ENCODE assay signal across 18 cellular contexts in genomic region chr22:46225631-46226030, GRCh38. TPM values are rescaled to one million over a fixed set of nuclear protein-coding genes. Genes with fewer than 3 reads are reported as not detected.
A peak's percentile ranks its signal among the peaks of the same experiment; 100 is the strongest.
DNase-seq lines count a peak whose midpoint lies in the region; ATAC-seq, FAIRE-seq and TF ChIP-seq lines count a peak whose summit lies in the region.
"Had no signal": no experiment of that assay in that cellular context is flagged by ENCODE, and none has a peak within 500 bp of the region (broad histone marks: within the 10 kb centered on the region; RNA-seq: fewer than 3 reads in every experiment).

No MANE protein-coding gene starts in this region.

- intact Hi-C loops in GM12878 (cut with micrococcal nuclease; ENCODE audit: unreplicated experiment), result no loop called here
- intact Hi-C loops in left colon (cut with DNase I, micrococcal nuclease), result no loop called here

- no peak overlapping the region for H3K27ac ChIP-seq in HEK293 (ENCODE audit: extremely low read depth, low read depth, low read length)
- no peak overlapping the region for H3K27ac ChIP-seq in GM12878 (ENCODE audit: control insufficient read depth, insufficient read depth)
- H3K27ac ChIP-seq in trophoblast cell (ENCODE audit: low read depth, low read length), result no peak overlapping the region
- H3K27ac ChIP-seq: BLaER1 treated with 17β-estradiol and CSF1 and Interleukin-3, amounts not matched to agents 10 nM and 100 nM had no signal

- H3K4me3 ChIP-seq in HEK293 (ENCODE audit: low read depth, low read length) (no peak overlapping the region), GM12878 (no peak overlapping the region), trophoblast cell (ENCODE audit: low read depth, low read length) (peak overlapping the region; percentile 42)
- H3K4me3 ChIP-seq: BLaER1 treated with 17β-estradiol and CSF1 and Interleukin-3, amounts not matched to agents 10 nM and 100 nM had no signal

- no peak overlapping the region for H2BK12ac ChIP-seq in trophoblast cell (ENCODE audit: low read length)

- no peak overlapping the region for H4K91ac ChIP-seq in trophoblast cell (ENCODE audit: low read depth, low read length)

- no peak overlapping the region for H2BK5ac ChIP-seq in trophoblast cell (ENCODE audit: low read depth, low read length, poor library complexity)

- DNase-seq in GM12878 (ENCODE audit: low read depth, low spot score) (no peak), left colon (no peak), trophoblast cell (no peak), UCSD-AML1 (lab: John Stamatoyannopoulos, UW; ENCODE audit: unreplicated experiment) (no peak), NCI-H1436 treated with DMSO at 0.1 percent for 48 hours (lab: John Stamatoyannopoulos, UW) (no peak)
- DNase-seq in activated CD4-positive, alpha-beta T cell treated with anti-CD3 and anti-CD28 coated beads for 48 hours, result no peak
- DNase-seq: ACHN; Calu3; CD4-positive, CD25-positive, alpha-beta regulatory T cell; DMS 273 treated with DMSO at 0.1 percent for 48 hours; HCEC 1CT had no signal

- no peak overlapping the region for H3K4ac ChIP-seq in trophoblast cell (ENCODE audit: low read depth, low read length)

- no peaks in the 10 kb centered on the region for H3K4me1 ChIP-seq in HEK293 (ENCODE audit: control insufficient read depth, insufficient read depth, low read length)
- H3K4me1 ChIP-seq in GM12878 (ENCODE audit: control insufficient read depth, insufficient read depth, low read length), result peaks cover 3% of the 10 kb centered on the region
- no peaks in the 10 kb centered on the region for H3K4me1 ChIP-seq in trophoblast cell (ENCODE audit: control insufficient read depth in 1 of 2, insufficient read depth in 2 of 2, low read length in 2 of 2)

- H3K4me2 ChIP-seq in GM12878 (ENCODE audit: control insufficient read depth, insufficient read depth), result no peak overlapping the region
- H3K4me2 ChIP-seq in trophoblast cell (ENCODE audit: low read length), result no peak overlapping the region
- H3K4me2 ChIP-seq: BLaER1 treated with 17β-estradiol and CSF1 and Interleukin-3, amounts not matched to agents 10 nM and 100 nM had no signal

- no peak overlapping the region for H4K8ac ChIP-seq in trophoblast cell (ENCODE audit: low read depth, low read length)

- H3K18ac ChIP-seq in trophoblast cell (ENCODE audit: low read length), result no peak overlapping the region

- no TSS peak for BruUV-seq in GM12878 (replicated peaks; lab: Mats Ljungman, UMichigan)

- CTCF ChIA-PET in HEK293 (lab: Yijun Ruan, JAX), result no interaction called here
- CTCF ChIA-PET in GM12878 (lab: Yijun Ruan, JAX), result no interaction called here

- no peak for FAIRE-seq in GM12878 (lab: Jason Lieb, UNC)
- FAIRE-seq: GM19239 had no signal

- H2AFZ ChIP-seq in GM12878 (ENCODE audit: control insufficient read depth, low read depth, low read length) (no peak overlapping the region), trophoblast cell (ENCODE audit: insufficient read depth, low read length, poor library complexity) (no peak overlapping the region)

- H3K14ac ChIP-seq in trophoblast cell (ENCODE audit: low read length), result no peak overlapping the region

- no peak for TF ChIP-seq EP300 in GM12878 (IDR thresholded peaks at IDR 0.05; ENCODE audit: borderline replicate concordance in 1 of 2, control insufficient read depth in 1 of 2, low read depth in 2 of 2, low read length in 2 of 2)

- in situ Hi-C loops in GM12878 (cut with MboI), result no loop called here

- no peak overlapping the region for H2BK120ac ChIP-seq in trophoblast cell (ENCODE audit: insufficient read depth, low read length, poor library complexity)

- RAD21 ChIA-PET in GM12878 (lab: Charles Lee; ENCODE audit: unreplicated experiment), result no interaction called here

- H3K36me3 ChIP-seq in HEK293 (ENCODE audit: control insufficient read depth in 2 of 2, insufficient read depth in 1 of 2, low read length in 2 of 2) (peaks cover 5 to 15% of the 10 kb centered on the region in 2 experiments; a peak in 2 of 3 replicates), GM12878 (ENCODE audit: control insufficient read depth in 2 of 2, insufficient read depth in 2 of 2, low read length in 1 of 2) (peaks cover 0 to 2% of the 10 kb centered on the region in 2 experiments; a peak in 2 of 4 replicates), trophoblast cell (ENCODE audit: control insufficient read depth in 1 of 2, insufficient read depth in 2 of 2, low read length in 2 of 2) (no peaks in the 10 kb centered on the region)

- H3K79me2 ChIP-seq in GM12878 (ENCODE audit: control insufficient read depth, insufficient read depth, low read length) (no peaks in the 10 kb centered on the region), trophoblast cell (ENCODE audit: control insufficient read depth, insufficient read depth, low read length, poor library complexity) (no peaks in the 10 kb centered on the region)

- ATAC-seq in GM12878 (no peak), left colon (peak; percentile 11), HG02885 (IDR thresholded peaks at IDR 0.05; ENCODE audit: poor library complexity, unreplicated experiment) (no peak)

- WGBS in GM12878 (ENCODE audit: insufficient coverage, insufficient replicate concordance, low lambda C conversion rate, missing lambda C conversion rate), result 95% methylated on average over 7 of the region's 7 CpGs
- no CpG with 5 or more reads among the region's 7 CpGs for WGBS in trophoblast cell (ENCODE audit: extremely low coverage, insufficient coverage, insufficient read length)

- POLR2A ChIA-PET in HEK293 (lab: Yijun Ruan, JAX) (no interaction called here), GM12878 (lab: Charles Lee) (no interaction called here)

- TF ChIP-seq POLR2A in GM12878 (IDR thresholded peaks at IDR 0.05; ENCODE audit: low read depth, low read length), result no peak

- peak overlapping the region; percentile 64 for H3K23ac ChIP-seq in trophoblast cell (ENCODE audit: low read length)

- no peaks in the 10 kb centered on the region for H4K20me1 ChIP-seq in GM12878 (ENCODE audit: control insufficient read depth, insufficient read depth)
- H4K20me1 ChIP-seq: BLaER1 treated with 17β-estradiol and CSF1 and Interleukin-3, amounts not matched to agents 10 nM and 100 nM had no signal

- no peak overlapping the region for H2AK5ac ChIP-seq in trophoblast cell (ENCODE audit: low read length)

- SMC1A ChIA-PET in GM12878 (lab: Charles Lee; ENCODE audit: uncharacterized antibody, unreplicated experiment), result no interaction called here

- no peak for TF ChIP-seq RAD21 in GM12878 (IDR thresholded peaks at IDR 0.05; ENCODE audit: insufficient read depth, low read depth, low read length)

- no peak overlapping the region for H3K9ac ChIP-seq in GM12878 (ENCODE audit: control insufficient read depth, insufficient read depth, low read length)
- no peak overlapping the region for H3K9ac ChIP-seq in trophoblast cell (ENCODE audit: low read length)
- H3K9ac ChIP-seq: BLaER1 treated with 17β-estradiol and CSF1 and Interleukin-3, amounts not matched to agents 10 nM and 100 nM had no signal

- H3K9me3 ChIP-seq in HEK293 (ENCODE audit: control insufficient read depth, insufficient read depth, low read depth, low read length) (no peaks in the 10 kb centered on the region), GM12878 (replicated peaks; ENCODE audit: control insufficient read depth, insufficient read depth, low read length) (no peaks in the 10 kb centered on the region; the same call in 2 of the 3 replicates), trophoblast cell (ENCODE audit: insufficient read depth, low read depth, low read length) (peaks cover 5% of the 10 kb centered on the region)

- TF ChIP-seq CTCF in HEK293 (tag by site-specific recombination; IDR thresholded peaks at IDR 0.05) (no peak), GM12878 (IDR thresholded peaks at IDR 0.05 in 2 of 3, conservative IDR thresholded peaks at IDR 0.05 in 1 of 3; ENCODE audit: control insufficient read depth in 2 of 3, extremely low read depth in 1 of 3, insufficient read depth in 1 of 3, low read depth in 3 of 3, low read length in 3 of 3) (no peak)

- H3K27me3 ChIP-seq in GM12878 (replicated peaks in 1 of 2; ENCODE audit: control insufficient read depth in 2 of 2, insufficient read depth in 2 of 2, low read length in 1 of 2) (no peaks in the 10 kb centered on the region), trophoblast cell (ENCODE audit: insufficient read depth, low read length) (no peaks in the 10 kb centered on the region)
- H3K27me3 ChIP-seq: BLaER1 treated with 17β-estradiol and CSF1 and Interleukin-3, amounts not matched to agents 10 nM and 100 nM had no signal

- no peaks in the 10 kb centered on the region for H3K79me1 ChIP-seq in trophoblast cell (ENCODE audit: low read length)

- no peak overlapping the region for H4K12ac ChIP-seq in trophoblast cell (ENCODE audit: low read depth, low read length)

RNA-seq across cellular contexts. Expression of gene CDPF1, which starts 24.5 kb away (rescaled TPM):
- 12.0 and 17.1 TPM in 2 replicates for total RNA-seq in GM12878 (2013; cell fraction: nucleolus; rRNA removed)
- total RNA-seq in GM12878 (2014; rRNA removed) (11.1 and 13.3 TPM in 2 replicates), GM12878 (2014; rRNA removed; fragmentation: Illumina TruSeq; extraction: Trizol) (5.5 and 6.1 TPM in 2 replicates), GM12878 (2021) (7.2 and 7.8 TPM in 2 replicates), left colon (1 to 10 TPM; 5.5 to 8.1 TPM)
- 5.1 TPM for polyA plus RNA-seq in GM12878 (2011; ENCODE audit: low read depth)
- polyA plus RNA-seq in GM12878 (2011; rRNA removed) (7.4 and 8.6 TPM in 2 replicates), GM12878 (2014; fragmentation: Illumina TruSeq; extraction: Trizol) (3.1 and 6.4 TPM in 2 replicates), GM12878 (2014; fragmentation: Nextera tagmentation; extraction: Ambion mirVana) (1 to 10 TPM; 1.0 to 2.2 TPM), GM12878 (2014; rRNA removed) (13.0 and 22.4 TPM in 2 replicates), GM12878 (2016; fragmentation: Nextera tagmentation; extraction: Ambion mirVana) (10 to 100 TPM; 15.5 to 18.2 TPM)
- 12.3 and 17.6 TPM in 2 replicates for polyA plus RNA-seq in GM12878 (2011; cell fraction: cytosol; rRNA removed)
- polyA plus RNA-seq in GM12878 (2011; cell fraction: nucleus; rRNA removed), result 29.8 and 30.2 TPM in 2 replicates
- 8.3 and 9.1 TPM in 2 replicates for polyA plus RNA-seq in GM12878 (2012)
- 2.0 and 5.4 TPM in 2 replicates for polyA minus RNA-seq in GM12878 (2011; rRNA and poly(A)+ RNA removed)
- polyA minus RNA-seq in GM12878 (2011; cell fraction: cytosol; rRNA and poly(A)+ RNA removed), result 0.94 and 1.5 TPM in 2 replicates
- polyA minus RNA-seq in GM12878 (2011; cell fraction: nucleus; rRNA and poly(A)+ RNA removed), result 3.9 and 5.1 TPM in 2 replicates
- polyA plus RNA-seq in trophoblast cell (2013), result 5.5 and 5.9 TPM in 2 replicates

RNA-seq across cellular contexts. Expression of gene PKDREJ, which starts 37.5 kb away (rescaled TPM):
- total RNA-seq in GM12878 (2013; cell fraction: nucleolus; rRNA removed), result not detected in 2 replicates
- not detected in 2 replicates for total RNA-seq in GM12878 (2014; rRNA removed)
- not detected in 2 replicates for total RNA-seq in GM12878 (2014; rRNA removed; fragmentation: Illumina TruSeq; extraction: Trizol)
- total RNA-seq in GM12878 (2021), result not detected in 2 replicates
- polyA plus RNA-seq in GM12878 (2011; ENCODE audit: low read depth), result not detected
- not detected in 2 replicates for polyA plus RNA-seq in GM12878 (2011; rRNA removed)
- polyA plus RNA-seq in GM12878 (2011; cell fraction: cytosol; rRNA removed), result not detected in 2 replicates
- not detected in 2 replicates for polyA plus RNA-seq in GM12878 (2011; cell fraction: nucleus; rRNA removed)
- 0.01 and 0.03 TPM in 2 replicates for polyA plus RNA-seq in GM12878 (2012)
- polyA plus RNA-seq in GM12878 (2014; fragmentation: Illumina TruSeq; extraction: Trizol), result not detected in 2 replicates
- polyA plus RNA-seq in GM12878 (2014; fragmentation: Nextera tagmentation; extraction: Ambion mirVana), result under 1 TPM in 1 of 2 experiments, not detected in 1; 0.02 TPM
- polyA plus RNA-seq in GM12878 (2014; rRNA removed), result 0.01 TPM in 1 of 2 replicates, not detected in the other
- under 1 TPM in 1 of 2 experiments, not detected in 1; 0.03 TPM for polyA plus RNA-seq in GM12878 (2016; fragmentation: Nextera tagmentation; extraction: Ambion mirVana)
- not detected in 2 replicates for polyA minus RNA-seq in GM12878 (2011; rRNA and poly(A)+ RNA removed)
- not detected in 2 replicates for polyA minus RNA-seq in GM12878 (2011; cell fraction: cytosol; rRNA and poly(A)+ RNA removed)
- polyA minus RNA-seq in GM12878 (2011; cell fraction: nucleus; rRNA and poly(A)+ RNA removed), result not detected in 2 replicates
- total RNA-seq in left colon, result under 1 TPM; 0.42 to 0.55 TPM
- polyA plus RNA-seq in trophoblast cell (2013), result under 0.01 TPM in 2 replicates
- total RNA-seq: A172; CD4-positive, CD25-positive, alpha-beta regulatory T cell; Daoy; H4 had no signal

RNA-seq across cellular contexts. Expression of gene TTC38, which starts 42.2 kb away (rescaled TPM):
- total RNA-seq in GM12878 (2013; cell fraction: nucleolus; rRNA removed), result 53.3 and 65.3 TPM in 2 replicates
- total RNA-seq in GM12878 (2014; rRNA removed), result 14.7 and 19.1 TPM in 2 replicates
- total RNA-seq in GM12878 (2014; rRNA removed; fragmentation: Illumina TruSeq; extraction: Trizol), result 6.8 and 7.6 TPM in 2 replicates
- total RNA-seq in GM12878 (2021), result 11.2 and 13.7 TPM in 2 replicates
- polyA plus RNA-seq in GM12878 (2011; ENCODE audit: low read depth), result 12.1 TPM
- 26.1 and 39.9 TPM in 2 replicates for polyA plus RNA-seq in GM12878 (2011; rRNA removed)
- polyA plus RNA-seq in GM12878 (2011; cell fraction: cytosol; rRNA removed), result 53.7 and 71.4 TPM in 2 replicates
- polyA plus RNA-seq in GM12878 (2011; cell fraction: nucleus; rRNA removed), result 75.9 and 82.3 TPM in 2 replicates
- 17.4 and 19.3 TPM in 2 replicates for polyA plus RNA-seq in GM12878 (2012)
- polyA plus RNA-seq in GM12878 (2014; fragmentation: Illumina TruSeq; extraction: Trizol), result 3.1 and 6.5 TPM in 2 replicates
- 1 to 10 TPM in 1 of 2 experiments, under 1 TPM in 1; 0.58 to 1.6 TPM for polyA plus RNA-seq in GM12878 (2014; fragmentation: Nextera tagmentation; extraction: Ambion mirVana)
- 12.3 and 19.4 TPM in 2 replicates for polyA plus RNA-seq in GM12878 (2014; rRNA removed)
- polyA plus RNA-seq in GM12878 (2016; fragmentation: Nextera tagmentation; extraction: Ambion mirVana), result 10 to 100 TPM; 17.5 to 17.9 TPM
- 27.6 and 44.5 TPM in 2 replicates for polyA minus RNA-seq in GM12878 (2011; rRNA and poly(A)+ RNA removed)
- 17.1 and 18.6 TPM in 2 replicates for polyA minus RNA-seq in GM12878 (2011; cell fraction: cytosol; rRNA and poly(A)+ RNA removed)
- polyA minus RNA-seq in GM12878 (2011; cell fraction: nucleus; rRNA and poly(A)+ RNA removed), result 20.3 and 27.9 TPM in 2 replicates
- 100 to 1,000 TPM; 118 to 132 TPM for total RNA-seq in left colon
- polyA plus RNA-seq in trophoblast cell (2013), result 11.4 and 12.4 TPM in 2 replicates

Comparison
In these comparisons a context has a peak if more than half of its experiments do, and no peak if none do; other contexts are left out.
1. Of the 9 proteins assayed by ChIP-seq in both HEK293 and GM12878: peak only in HEK293: none; only in GM12878: PBX3; in both: none; in neither: 8.